12 cellular contexts compared by ENCODE assay signal in the genomic region with DNA sequence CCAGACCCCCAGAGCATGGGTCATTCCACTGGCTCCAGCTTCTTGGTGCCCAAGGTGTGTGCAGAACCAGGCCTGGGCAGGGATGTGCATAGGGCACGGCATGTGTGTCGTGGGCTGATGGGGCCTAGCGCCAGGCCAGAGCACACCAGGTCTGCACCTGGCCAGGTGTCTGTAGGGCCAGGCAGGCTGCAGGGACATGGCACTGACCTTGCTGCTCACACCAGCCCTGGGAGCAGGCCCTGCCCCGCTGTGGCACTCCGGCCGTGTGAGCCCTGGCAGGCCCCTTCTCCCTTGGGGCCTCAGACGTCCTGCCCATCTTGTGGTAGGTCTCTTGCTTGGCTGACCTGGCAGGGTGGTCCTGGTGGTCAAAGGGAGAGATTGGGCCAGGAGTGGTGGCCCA.
A peak's percentile ranks its signal among the peaks of the same experiment; 100 is the strongest.
DNase-seq lines count a peak whose midpoint lies in the region; ATAC-seq and TF ChIP-seq lines count a peak whose summit lies in the region.
"Had no signal": no experiment of that assay in that cellular context is flagged by ENCODE, and none has a peak within 500 bp of the region (broad histone marks: within the 10 kb centered on the region; RNA-seq: fewer than 3 reads in every experiment).

No MANE protein-coding gene starts in this region.

- TF ChIP-seq CTCF in left ventricle myocardium inferior (IDR thresholded peaks at IDR 0.05; ENCODE audit: borderline replicate concordance) (no peak), testis (IDR thresholded peaks at IDR 0.05) (no peak)

- H3K27me3 ChIP-seq in left ventricle myocardium inferior (ENCODE audit: low read depth) (no peaks in the 10 kb centered on the region), neuronal stem cell (ENCODE audit: control insufficient read depth in 3 of 3, insufficient read depth in 3 of 3, low read depth in 1 of 3, low read length in 3 of 3) (no peaks in the 10 kb centered on the region), testis (no peaks in the 10 kb centered on the region)

- DNase-seq in left ventricle myocardium inferior: no peak
- no peak for DNase-seq in Right ventricle myocardium superior
- no peak for DNase-seq in neuronal stem cell (ENCODE audit: low spot score)
- DNase-seq in stimulated activated naive B cell treated with anti-CD40 and anti-IgM and Interleukin-4, amounts not matched to agents 10 μg/mL and 1 μg/mL and 100 μg/mL, for 72 hours: no peak
- no peak for DNase-seq in AG08395 (ENCODE audit: low spot score)
- DNase-seq in testis: no peak
- DNase-seq: CD4-positive, CD25-positive, alpha-beta regulatory T cell; DMS53; GF-D8; GM23248 had no signal

- H3K9ac ChIP-seq in neuronal stem cell (ENCODE audit: low read depth, low read length, poor library complexity): peak overlapping the region; percentile 60
- H3K9ac ChIP-seq: GM23248 had no signal

- peaks cover 2% of the 10 kb centered on the region for H3K36me3 Mint-ChIP-seq in IgD-negative memory B cell
- peaks cover 35 to 60% of the 10 kb centered on the region in 2 donors for H3K36me3 Mint-ChIP-seq in stimulated activated naive B cell treated with anti-CD40 and anti-IgM and Interleukin-4, amounts not matched to agents 10 μg/mL and 1 μg/mL and 100 μg/mL, for 72 hours

- no peak overlapping the region for H4K8ac ChIP-seq in neuronal stem cell (ENCODE audit: low read depth, low read length)

- TF ChIP-seq POLR2A in testis (IDR thresholded peaks at IDR 0.05): no peak

- no peak overlapping the region for H3K4me2 ChIP-seq in neuronal stem cell (ENCODE audit: insufficient read depth, low read length, poor library complexity, severe bottlenecking)

- peak overlapping the region; percentile 71 for H3K18ac ChIP-seq in neuronal stem cell (ENCODE audit: low read length)

- H2BK12ac ChIP-seq in neuronal stem cell (ENCODE audit: low read length): no peak overlapping the region

- intact Hi-C loops in left ventricle myocardium inferior (cut with micrococcal nuclease) (no loop called here), Right ventricle myocardium superior (cut with DNase I) (no loop called here), testis (cut with DNase I; ENCODE audit: low total_unique reads) (no loop called here)

- no peak overlapping the region for H2AK5ac ChIP-seq in neuronal stem cell (ENCODE audit: low read depth, low read length)

- H3K36me3 ChIP-seq in left ventricle myocardium inferior: peaks cover 49% of the 10 kb centered on the region
- H3K36me3 ChIP-seq in neuronal stem cell (replicated peaks in 1 of 2; ENCODE audit: control insufficient read depth in 2 of 2, insufficient read depth in 2 of 2, low read length in 2 of 2): peaks cover 31 to 68% of the 10 kb centered on the region in 2 donors
- H3K36me3 ChIP-seq in testis (ENCODE audit: low read depth, missing control alignments): no peaks in the 10 kb centered on the region

- no peaks in the 10 kb centered on the region for H3K9me3 Mint-ChIP-seq in IgD-negative memory B cell
- no peaks in the 10 kb centered on the region for H3K9me3 Mint-ChIP-seq in stimulated activated naive B cell treated with anti-CD40 and anti-IgM and Interleukin-4, amounts not matched to agents 10 μg/mL and 1 μg/mL and 100 μg/mL, for 72 hours
- H3K9me3 Mint-ChIP-seq: CD4-positive, CD25-positive, alpha-beta regulatory T cell had no signal

- ATAC-seq in Right ventricle myocardium superior (ENCODE audit: poor library complexity): no peak
- no peak for ATAC-seq in stimulated activated naive B cell treated with anti-CD40 and anti-IgM and Interleukin-4, amounts not matched to agents 10 μg/mL and 1 μg/mL and 100 μg/mL, for 72 hours (replicated peaks)
- ATAC-seq: HCT116 had no signal

- H3K27ac ChIP-seq in left ventricle myocardium inferior (replicated peaks) (peak overlapping the region; percentile 76), neuronal stem cell (replicated peaks; ENCODE audit: low read length) (no peak overlapping the region), testis (no peak overlapping the region)
- H3K27ac ChIP-seq: GM23248 had no signal

- H3K27ac Mint-ChIP-seq in IgD-negative memory B cell: peak overlapping the region in 2 of 3 donors; percentile 34 to 67
- H3K27ac Mint-ChIP-seq in stimulated activated naive B cell treated with anti-CD40 and anti-IgM and Interleukin-4, amounts not matched to agents 10 μg/mL and 1 μg/mL and 100 μg/mL, for 72 hours: peak overlapping the region; percentile 62

- H2BK15ac ChIP-seq in neuronal stem cell (ENCODE audit: low read length): no peak overlapping the region

- H3K4me1 ChIP-seq in left ventricle myocardium inferior (peaks cover 97% of the 10 kb centered on the region), neuronal stem cell (ENCODE audit: control insufficient read depth in 2 of 2, insufficient read depth in 1 of 2, low read depth in 1 of 2, low read length in 2 of 2) (no peaks in the 10 kb centered on the region), testis (no peaks in the 10 kb centered on the region)

- no peak overlapping the region for H3K4ac ChIP-seq in neuronal stem cell (ENCODE audit: low read length)

- H2BK120ac ChIP-seq in neuronal stem cell (ENCODE audit: low read depth, low read length): no peak overlapping the region

- no peak overlapping the region for H2AFZ ChIP-seq in neuronal stem cell (ENCODE audit: low read length)
- H2AFZ ChIP-seq: GM23248 had no signal

- no peaks in the 10 kb centered on the region for H3K27me3 Mint-ChIP-seq in IgD-negative memory B cell
- no peaks in the 10 kb centered on the region for H3K27me3 Mint-ChIP-seq in stimulated activated naive B cell treated with anti-CD40 and anti-IgM and Interleukin-4, amounts not matched to agents 10 μg/mL and 1 μg/mL and 100 μg/mL, for 72 hours
- H3K27me3 Mint-ChIP-seq: CD4-positive, CD25-positive, alpha-beta regulatory T cell had no signal

- H2BK5ac ChIP-seq in neuronal stem cell (ENCODE audit: low read length): no peak overlapping the region

- peaks cover 19 to 32% (median 27%) of the 10 kb centered on the region in 3 donors for H3K4me1 Mint-ChIP-seq in IgD-negative memory B cell
- peaks cover 36 to 57% of the 10 kb centered on the region in 2 donors for H3K4me1 Mint-ChIP-seq in stimulated activated naive B cell treated with anti-CD40 and anti-IgM and Interleukin-4, amounts not matched to agents 10 μg/mL and 1 μg/mL and 100 μg/mL, for 72 hours

- peak overlapping the region; percentile 91 for H3K23ac ChIP-seq in neuronal stem cell (ENCODE audit: low read depth, low read length, poor library complexity)

- no peak overlapping the region for H3K4me3 Mint-ChIP-seq in IgD-negative memory B cell
- no peak overlapping the region for H3K4me3 Mint-ChIP-seq in stimulated activated naive B cell treated with anti-CD40 and anti-IgM and Interleukin-4, amounts not matched to agents 10 μg/mL and 1 μg/mL and 100 μg/mL, for 72 hours
- H3K4me3 Mint-ChIP-seq: CD4-positive, CD25-positive, alpha-beta regulatory T cell had no signal

- H3K4me3 ChIP-seq in left ventricle myocardium inferior (no peak overlapping the region), neuronal stem cell (ENCODE audit: low read length in 2 of 2) (no peak overlapping the region), testis (no peak overlapping the region)
- H3K4me3 ChIP-seq: GM23248 had no signal

- H3K14ac ChIP-seq in neuronal stem cell (ENCODE audit: low read length): peak overlapping the region; percentile 71

- H3K9me3 ChIP-seq in left ventricle myocardium inferior (replicated peaks) (no peaks in the 10 kb centered on the region), neuronal stem cell (replicated peaks in 1 of 2; ENCODE audit: control insufficient read depth in 2 of 2, insufficient read depth in 1 of 2, low read depth in 1 of 2, low read length in 2 of 2) (peaks cover 0 to 2% of the 10 kb centered on the region in 2 donors), testis (no peaks in the 10 kb centered on the region)

- no peak overlapping the region for H4K91ac ChIP-seq in neuronal stem cell (ENCODE audit: low read depth, low read length, poor library complexity)

- H3K79me1 ChIP-seq in neuronal stem cell (ENCODE audit: low read depth, low read length): peaks cover 2% of the 10 kb centered on the region

- WGBS in neuronal stem cell (ENCODE audit: extremely low coverage in 2 of 2, insufficient read length in 2 of 2, insufficient replicate concordance in 1 of 2), 2 donors: no CpG with 5 or more reads among the region's 7 CpGs
- WGBS in testis, 2 donors: 88% methylated on average over 6 of the region's 7 CpGs; no CpG with 5 or more reads in 1 of the 2 donors
